In genomic region chr13:71210861-71211260, GRCh38 we compare ENCODE assay signal across 13 cellular contexts.
"Had no signal": no experiment of that assay in that cellular context is flagged by ENCODE, and none has a peak within 500 bp of the region (broad histone marks: within the 10 kb centered on the region; RNA-seq: fewer than 3 reads in every experiment).

No MANE protein-coding gene starts in this region.

- DNase-seq: effector memory CD4-positive, alpha-beta T cell; gastrocnemius medialis; heart right ventricle; immature natural killer cell; left cardiac atrium; left ventricle myocardium superior; mesendoderm; naive B cell; posterior cingulate gyrus; small intestine; stimulated activated CD4-positive, alpha-beta T cell treated with anti-CD3 and anti-CD28 coated beads, Interleukin-2, amount 100 ng/mL, for 48 hours; stimulated activated naive CD4-positive, alpha-beta T cell treated with Interleukin-2 at 50 U/mL for 16 hours; thyroid gland had no signal

- ATAC-seq: gastrocnemius medialis, left cardiac atrium, left ventricle myocardium superior had no signal
